10 cellular contexts compared by ENCODE assay signal in genomic region chr2:8303322-8303832, GRCh38.
DNase-seq lines count a peak whose midpoint lies in the region; ATAC-seq and TF ChIP-seq lines count a peak whose summit lies in the region.
"Had no signal": no experiment of that assay in that cellular context is flagged by ENCODE, and none has a peak within 500 bp of the region (broad histone marks: within the 10 kb centered on the region; RNA-seq: fewer than 3 reads in every experiment).

No MANE protein-coding gene starts in this region.

- BruUV-seq in IMR-90 (replicated peaks; lab: Mats Ljungman, UMichigan): no TSS peak

- no peak overlapping the region for H3K56ac ChIP-seq in IMR-90 (ENCODE audit: extremely low read depth, insufficient read depth, low read length)

- TF ChIP-seq CTCF in IMR-90 (conservative IDR thresholded peaks at IDR 0.05; ENCODE audit: low read depth, low read length): no peak

- no peak for TF ChIP-seq POLR2A in IMR-90 (IDR thresholded peaks at IDR 0.05; ENCODE audit: low read depth, low read length)

- H3K9me2 ChIP-seq in GM23248 (ENCODE audit: insufficient read depth): no peaks in the 10 kb centered on the region

- H3K4me1 ChIP-seq in IMR-90 (ENCODE audit: control insufficient read depth, insufficient read depth, low read length): peaks cover 15% of the 10 kb centered on the region
- 0 out of 2 replicates have a peak, but pooled peaks cover 7% of the 10 kb centered on the region for H3K4me1 ChIP-seq in GM23248 (ENCODE audit: insufficient read depth)
- H3K4me1 ChIP-seq: uterus had no signal

- peaks cover 14% of the 10 kb centered on the region for H3K9me1 ChIP-seq in IMR-90 (ENCODE audit: insufficient read depth, low read length)

- H2BK5ac ChIP-seq in IMR-90 (ENCODE audit: low read depth, low read length, poor library complexity, severe bottlenecking): no peak overlapping the region

- peaks cover 67% of the 10 kb centered on the region for H3K36me3 Mint-ChIP-seq in activated CD8-positive, alpha-beta T cell treated with anti-CD3 and anti-CD28 coated beads, Interleukin-2, amount 10 ng/mL, durations not matched to agents 7 days and 5 days (ENCODE audit: low read depth)

- H3K27ac Mint-ChIP-seq in activated CD8-positive, alpha-beta T cell treated with anti-CD3 and anti-CD28 coated beads, Interleukin-2, amount 10 ng/mL, durations not matched to agents 7 days and 5 days: peak overlapping the region; percentile 89

- no peak overlapping the region for H3K23ac ChIP-seq in IMR-90 (ENCODE audit: low read depth, low read length)

- no peak overlapping the region for H3K4ac ChIP-seq in IMR-90 (ENCODE audit: low read depth, low read length)

- dilution Hi-C loops in IMR-90 (cut with HindIII; ENCODE audit: low sequenced_read_pairs, unreplicated experiment): no loop called here

- H2BK15ac ChIP-seq in IMR-90 (ENCODE audit: low read depth, low read length): no peak overlapping the region

- H3K79me1 ChIP-seq in IMR-90 (ENCODE audit: low read depth in 1 of 2, low read length in 2 of 2): no peaks in the 10 kb centered on the region

- intact Hi-C loops in IMR-90 (cut with micrococcal nuclease): loop anchor here (10.0 kb wide), 1 partner anchor 159 kb away; no protein-coding TSS in a partner anchor

- peaks cover 90% of the 10 kb centered on the region for H3K4me1 Mint-ChIP-seq in activated CD8-positive, alpha-beta T cell treated with anti-CD3 and anti-CD28 coated beads, Interleukin-2, amount 10 ng/mL, durations not matched to agents 7 days and 5 days (ENCODE audit: low read depth)

- no peak for TF ChIP-seq RAD21 in IMR-90 (IDR thresholded peaks at IDR 0.05; ENCODE audit: low read length)

- no peak overlapping the region; the same call in 1 of the 2 replicates for H2BK20ac ChIP-seq in IMR-90 (ENCODE audit: low read depth, low read length)

- H3K79me2 ChIP-seq in GM23248 (ENCODE audit: insufficient read depth): no peaks in the 10 kb centered on the region

- H2BK120ac ChIP-seq in IMR-90 (ENCODE audit: low read depth, low read length): no peak overlapping the region

- 80% methylated on average over 1 of the region's 10 CpGs; no CpG with 5 or more reads in 1 of the 2 experiments for WGBS in IMR-90 (ENCODE audit: extremely low coverage in 2 of 2, insufficient read length in 1 of 2), 2 experiments
- WGBS in GM23248 (ENCODE audit: low coverage in 1 of 2, low lambda C conversion rate in 2 of 2, missing lambda C conversion rate in 2 of 2), 2 experiments: 82 to 84% methylated on average over 10 of the region's 10 CpGs

- H2AFZ ChIP-seq in IMR-90 (replicated peaks; ENCODE audit: low read length, poor library complexity): no peak overlapping the region
- no peak overlapping the region for H2AFZ ChIP-seq in GM23248

- 0 out of 2 replicates have a peak overlapping the region, but pooled peaks have one; percentile 6 for H4K91ac ChIP-seq in IMR-90 (ENCODE audit: insufficient read depth, low read depth, low read length)

- peak overlapping the region; percentile 27; the same call in 1 of the 2 replicates for H2AK5ac ChIP-seq in IMR-90 (ENCODE audit: low read depth, low read length)

- ATAC-seq in GM21360 (IDR thresholded peaks at IDR 0.05; ENCODE audit: unreplicated experiment): peak; percentile 53
- ATAC-seq in IMR-90 (ENCODE audit: low read depth): no peak
- ATAC-seq in activated CD8-positive, alpha-beta T cell treated with anti-CD3 and anti-CD28 coated beads, Interleukin-2, amount 10 ng/mL, durations not matched to agents 7 days and 5 days: peak; percentile 77

- H2AK9ac ChIP-seq in IMR-90 (replicated peaks; ENCODE audit: low read depth, low read length, poor library complexity): no peak overlapping the region

- H3K36me3 ChIP-seq in IMR-90 (ENCODE audit: control insufficient read depth, insufficient read depth, low read length): no peaks in the 10 kb centered on the region
- no peaks in the 10 kb centered on the region for H3K36me3 ChIP-seq in GM23248 (ENCODE audit: low read depth)
- H3K36me3 ChIP-seq: uterus had no signal

- 0 out of 2 replicates have a peak, but pooled peaks cover 6% of the 10 kb centered on the region for H3F3A ChIP-seq in GM23248 (ENCODE audit: insufficient read depth)

- no peak overlapping the region for H4K5ac ChIP-seq in IMR-90 (ENCODE audit: low read depth, low read length)

- no peak overlapping the region for H4K8ac ChIP-seq in IMR-90 (ENCODE audit: low read depth in 2 of 2, low read length in 2 of 2)

- POLR2A ChIA-PET in IMR-90 (lab: Charles Lee; ENCODE audit: unreplicated experiment): no interaction called here
- POLR2A ChIA-PET in activated CD8-positive, alpha-beta T cell treated with anti-CD3 and anti-CD28 coated beads, Interleukin-2, amount 10 ng/mL, durations not matched to agents 7 days and 5 days (lab: Charles Lee): interaction anchor here (1.4 kb wide), 1 partner anchor 34 kb away, joined by 3 read pairs; no protein-coding TSS in a partner anchor

- no peaks in the 10 kb centered on the region for H3K27me3 Mint-ChIP-seq in activated CD8-positive, alpha-beta T cell treated with anti-CD3 and anti-CD28 coated beads, Interleukin-2, amount 10 ng/mL, durations not matched to agents 7 days and 5 days (ENCODE audit: low read depth)

- H3K9me3 Mint-ChIP-seq in activated CD8-positive, alpha-beta T cell treated with anti-CD3 and anti-CD28 coated beads, Interleukin-2, amount 10 ng/mL, durations not matched to agents 7 days and 5 days (ENCODE audit: insufficient read depth): peaks cover 8% of the 10 kb centered on the region

- CTCF ChIA-PET in IMR-90 (lab: Yijun Ruan, JAX): interaction anchor here (0.6 kb wide), 1 partner anchor 334 kb away, joined by 3 read pairs; no protein-coding TSS in a partner anchor
- CTCF ChIA-PET in activated CD8-positive, alpha-beta T cell treated with anti-CD3 and anti-CD28 coated beads, Interleukin-2, amount 10 ng/mL, durations not matched to agents 7 days and 5 days (lab: Charles Lee): interaction anchor here (1.0 kb wide), 1 partner anchor 241 kb away, joined by 3 read pairs; no protein-coding TSS in a partner anchor

- H4K20me1 ChIP-seq in IMR-90 (ENCODE audit: insufficient read depth, low read length) (peaks cover 3% of the 10 kb centered on the region; the same call in 1 of the 2 replicates), GM23248 (ENCODE audit: insufficient read depth) (no peaks in the 10 kb centered on the region)

- H3K4me3 Mint-ChIP-seq in activated CD8-positive, alpha-beta T cell treated with anti-CD3 and anti-CD28 coated beads, Interleukin-2, amount 10 ng/mL, durations not matched to agents 7 days and 5 days: peak overlapping the region; percentile 68

- H3K9ac ChIP-seq in IMR-90 (ENCODE audit: low read depth, low read length): no peak overlapping the region
- H3K9ac ChIP-seq in GM23248: no peak overlapping the region

- no peak overlapping the region; the same call in 1 of the 2 replicates for H3K14ac ChIP-seq in IMR-90 (replicated peaks; ENCODE audit: low read depth, low read length)

- no peaks in the 10 kb centered on the region; the same call in 1 of the 2 replicates for H3K9me3 ChIP-seq in IMR-90 (ENCODE audit: control insufficient read depth, insufficient read depth, low read length)
- no peaks in the 10 kb centered on the region for H3K9me3 ChIP-seq in GM23248 (ENCODE audit: low read depth)
- H3K9me3 ChIP-seq: uterus had no signal

- no peak overlapping the region for H3K4me2 ChIP-seq in IMR-90 (ENCODE audit: low read depth, low read length)
- no peak overlapping the region for H3K4me2 ChIP-seq in GM23248 (ENCODE audit: unreplicated experiment)

- DNase-seq in C1 segment of cervical spinal cord (lab: John Stamatoyannopoulos, UW) (peak in 10 of 14 donors; percentile 15 to 71 (median 50)), IMR-90 (no peak), glomerular visceral epithelial cell (ENCODE audit: extremely low spot score) (peak; percentile 45), GM23248 (no peak), NCI-H2029 treated with DMSO at 0.1 percent for 48 hours (lab: John Stamatoyannopoulos, UW) (no peak)
- peak; percentile 94 for DNase-seq in activated CD8-positive, alpha-beta T cell treated with anti-CD3 and anti-CD28 coated beads, Interleukin-2, amount 10 ng/mL, durations not matched to agents 7 days and 5 days
- DNase-seq in stimulated activated CD4-positive, alpha-beta T cell treated with anti-CD3 and anti-CD28 coated beads, Interleukin-4, amount 100 ng/mL, for 48 hours (ENCODE audit: low read depth in 2 of 2): peak; percentile 29 to 64

- in situ Hi-C loops in IMR-90 (cut with MboI; ENCODE audit: low sequenced_read_pairs) (loop anchor here (10.0 kb wide), 1 partner anchor 381 kb away; the partner anchor contains the start of gene ID2), GM23248 (cut with MboI) (no loop called here)

- H3K27ac ChIP-seq in IMR-90 (ENCODE audit: insufficient read depth, low read length) (no peak overlapping the region), GM23248 (no peak overlapping the region)
- H3K27ac ChIP-seq: C4-2B, uterus had no signal

- no peak overlapping the region for H3K18ac ChIP-seq in IMR-90 (ENCODE audit: low read depth, low read length)

- H3K27me3 ChIP-seq in IMR-90 (ENCODE audit: control insufficient read depth, insufficient read depth, low read length) (no peaks in the 10 kb centered on the region), GM23248 (replicated peaks; ENCODE audit: insufficient read depth) (no peaks in the 10 kb centered on the region)
- H3K27me3 ChIP-seq: uterus had no signal

- H3K4me3 ChIP-seq in IMR-90 (ENCODE audit: insufficient read depth, low read depth, low read length) (no peak overlapping the region), GM23248 (no peak overlapping the region)
- H3K4me3 ChIP-seq: uterus had no signal

TF ChIP-seq in IMR-90, 13 proteins besides CTCF, POLR2A, EP300 and RAD21 (continues in another document):
- TF ChIP-seq MAZ (IDR thresholded peaks at IDR 0.05; ENCODE audit: borderline replicate concordance, low read depth, low read length): no peak
- TF ChIP-seq CEBPB (IDR thresholded peaks at IDR 0.05; ENCODE audit: low read depth, low read length): no peak
- TF ChIP-seq MAFK (IDR thresholded peaks at IDR 0.05; ENCODE audit: low read depth, low read length): no peak
- no peak for TF ChIP-seq USF2 (IDR thresholded peaks at IDR 0.05; ENCODE audit: low read depth, low read length)
- no peak for TF ChIP-seq RFX5 (IDR thresholded peaks at IDR 0.05; ENCODE audit: low read depth, low read length)
- no peak for TF ChIP-seq MXI1 (IDR thresholded peaks at IDR 0.05; ENCODE audit: borderline replicate concordance, low read depth, low read length)

Comparison
In these comparisons a context has a peak if more than half of its experiments do, and no peak if none do; other contexts are left out.
1. DNase-seq: peak in C1 segment of cervical spinal cord (10 of 14), activated CD8-positive, alpha-beta T cell treated with anti-CD3 and anti-CD28 coated beads, Interleukin-2, amount 10 ng/mL, durations not matched to agents 7 days and 5 days (single experiment), glomerular visceral epithelial cell (single experiment) and stimulated activated CD4-positive, alpha-beta T cell treated with anti-CD3 and anti-CD28 coated beads, Interleukin-4, amount 100 ng/mL, for 48 hours (2 of 2); none in IMR-90 (single experiment), GM23248 (single experiment) and NCI-H2029 treated with DMSO at 0.1 percent for 48 hours (single experiment).